ENCODE assay signal across 23 cellular contexts in genomic region chr5:134245692-134246091, GRCh38. TPM values are rescaled to one million over a fixed set of nuclear protein-coding genes. Genes with fewer than 3 reads are reported as not detected.
DNase-seq lines count a peak whose midpoint lies in the region; ATAC-seq, FAIRE-seq and TF ChIP-seq lines count a peak whose summit lies in the region.
"Had no signal": no experiment of that assay in that cellular context is flagged by ENCODE, and none has a peak within 500 bp of the region (broad histone marks: within the 10 kb centered on the region; RNA-seq: fewer than 3 reads in every experiment).

No MANE protein-coding gene starts in this region.

- H3K4me1 ChIP-seq in GM23248 (ENCODE audit: insufficient read depth) (peaks cover 45% of the 10 kb centered on the region), PC-3 (ENCODE audit: insufficient read depth, low read length) (peaks cover 47% of the 10 kb centered on the region), H1 (replicated peaks in 1 of 4; ENCODE audit: control insufficient read depth in 3 of 4, insufficient read depth in 4 of 4, low read length in 3 of 4) (peaks cover 8 to 21% (median 20%) of the 10 kb centered on the region in 4 experiments; a peak in 6 of 7 replicates), gastrocnemius medialis (peaks cover 26 to 36% of the 10 kb centered on the region in 2 donors)
- H3K4me1 ChIP-seq: BE2C had no signal

- H3K9me2 ChIP-seq in GM23248 (ENCODE audit: insufficient read depth) (no peaks in the 10 kb centered on the region), PC-3 (replicated peaks; ENCODE audit: low read length) (no peaks in the 10 kb centered on the region)

- no peak overlapping the region for H3K4me3 ChIP-seq in GM23248
- peak overlapping the region; percentile 65; the same call in 1 of the 2 replicates for H3K4me3 ChIP-seq in PC-3 (ENCODE audit: low read length)
- H3K4me3 ChIP-seq in H1 (ENCODE audit: extremely low read depth in 1 of 4, insufficient read depth in 2 of 4, low read depth in 3 of 4, low read length in 4 of 4) = no peak overlapping the region
- H3K4me3 ChIP-seq in gastrocnemius medialis = no peak overlapping the region
- H3K4me3 ChIP-seq: pancreas, transverse colon had no signal

- no peak overlapping the region for H4K8ac ChIP-seq in H1 (ENCODE audit: extremely low read depth, insufficient read depth, low read length)

- H3K9ac ChIP-seq in GM23248 = no peak overlapping the region
- H3K9ac ChIP-seq in PC-3 (ENCODE audit: low read length) = peak overlapping the region; percentile 43; the same call in 1 of the 2 replicates
- no peak overlapping the region for H3K9ac ChIP-seq in H1 (replicated peaks in 1 of 4; ENCODE audit: extremely low read depth in 1 of 4, low read depth in 3 of 4, low read length in 3 of 4)

- peaks cover 26% of the 10 kb centered on the region for H3F3A ChIP-seq in GM23248 (ENCODE audit: insufficient read depth)
- H3F3A ChIP-seq in PC-3 (ENCODE audit: low read length, unreplicated experiment) = peaks cover 8% of the 10 kb centered on the region

- no peaks in the 10 kb centered on the region for H3K79me1 ChIP-seq in H1 (ENCODE audit: low read depth, low read length)

- FAIRE-seq in H1 (lab: Jason Lieb, UNC) = no peak
- FAIRE-seq: GM18507, kidney, pancreas had no signal

- no peaks in the 10 kb centered on the region for H4K20me1 ChIP-seq in GM23248 (ENCODE audit: insufficient read depth)
- no peaks in the 10 kb centered on the region for H4K20me1 ChIP-seq in PC-3 (ENCODE audit: low read length)
- H4K20me1 ChIP-seq in H1 (replicated peaks in 1 of 2; ENCODE audit: control insufficient read depth in 1 of 2, insufficient read depth in 2 of 2, low read length in 2 of 2) = no peaks in the 10 kb centered on the region

- H3K14ac ChIP-seq in H1 (ENCODE audit: insufficient read length) = no peak overlapping the region

- H2AK5ac ChIP-seq in H1 (ENCODE audit: low read depth, low read length) = no peak overlapping the region

- no peak overlapping the region for H2BK15ac ChIP-seq in H1 (ENCODE audit: low read length)

- H2AFZ ChIP-seq in GM23248 (no peak overlapping the region), PC-3 (ENCODE audit: low read length) (no peak overlapping the region), H1 (ENCODE audit: low read length) (no peak overlapping the region)

- no peaks in the 10 kb centered on the region for H3K23me2 ChIP-seq in H1 (ENCODE audit: low read depth, low read length)

- TF ChIP-seq RAD21 in H1 (IDR thresholded peaks at IDR 0.05 in 1 of 2, conservative IDR thresholded peaks at IDR 0.05 in 1 of 2; ENCODE audit: low read depth in 2 of 2, low read length in 2 of 2) = no peak

- peak overlapping the region; percentile 56; the same call in 1 of the 2 replicates for H3K27ac ChIP-seq in GM23248
- H3K27ac ChIP-seq in PC-3 (ENCODE audit: low read length) = peak overlapping the region; percentile 86
- H3K27ac ChIP-seq in H1 (ENCODE audit: low read depth, low read length) = no peak overlapping the region
- H3K27ac ChIP-seq in gastrocnemius medialis = peak overlapping the region; percentile 65 to 75 (median 68)
- H3K27ac ChIP-seq: pancreas, transverse colon had no signal

- H3K27me3 ChIP-seq in GM23248 (replicated peaks; ENCODE audit: insufficient read depth) (no peaks in the 10 kb centered on the region), PC-3 (ENCODE audit: low read length) (no peaks in the 10 kb centered on the region), H1 (replicated peaks in 1 of 4; ENCODE audit: control insufficient read depth in 3 of 4, extremely low read depth in 1 of 4, insufficient read depth in 3 of 4, low read length in 3 of 4) (no peaks in the 10 kb centered on the region), gastrocnemius medialis (no peaks in the 10 kb centered on the region)
- H3K27me3 ChIP-seq: BE2C, MG63, pancreas, transverse colon had no signal

- H3K79me2 ChIP-seq in GM23248 (ENCODE audit: insufficient read depth) (no peaks in the 10 kb centered on the region), PC-3 (ENCODE audit: low read length) (no peaks in the 10 kb centered on the region), H1 (ENCODE audit: control insufficient read depth in 1 of 2, insufficient read depth in 2 of 2, low read length in 2 of 2) (no peaks in the 10 kb centered on the region)

- POLR2A ChIA-PET in PC-3 (lab: Charles Lee; ENCODE audit: unreplicated experiment) = interaction anchor here (0.5 to 1.8 kb wide), 3 partner anchors 20 to 37 kb away, joined by 3 to 16 read pairs (median 8); partner anchors contain the start of gene PPP2CA
- POLR2A ChIA-PET in H1 (lab: Charles Lee; ENCODE audit: partially characterized antibody) = interaction anchor here (1.0 to 2.2 kb wide), 5 partner anchors 10 to 70 kb away, joined by 3 to 18 read pairs (median 5); partner anchors contain the start of gene PPP2CA

- H3K9me3 ChIP-seq in GM23248 (ENCODE audit: low read depth) (no peaks in the 10 kb centered on the region), PC-3 (ENCODE audit: low read length) (no peaks in the 10 kb centered on the region), H1 (ENCODE audit: insufficient read depth in 2 of 2, low read depth in 1 of 2, low read length in 1 of 2) (no peaks in the 10 kb centered on the region), gastrocnemius medialis (no peaks in the 10 kb centered on the region)
- H3K9me3 ChIP-seq: BE2C, MG63, pancreas, transverse colon had no signal

- no peak overlapping the region for H3K56ac ChIP-seq in H1 (replicated peaks; ENCODE audit: insufficient read length, low read depth, low read length)

- H2BK120ac ChIP-seq in H1 (replicated peaks; ENCODE audit: low read depth, low read length) = no peak overlapping the region

- intact Hi-C loops in PC-3 (cut with micrococcal nuclease) = loop anchor here (1.0 kb wide), 2 partner anchors 19 to 44 kb away; partner anchors contain the start of gene PPP2CA
- intact Hi-C loops in gastrocnemius medialis (cut with DNase I; ENCODE audit: low total_unique reads) = loop anchor here (5.0 kb wide), 1 partner anchor 63 kb away; no protein-coding TSS in a partner anchor

- no peak overlapping the region for H2BK5ac ChIP-seq in H1 (ENCODE audit: low read depth, low read length)

- TF ChIP-seq CTCF in PC-3 (conservative IDR thresholded peaks at IDR 0.05; ENCODE audit: low read depth, low read length) (no peak), H1 (IDR thresholded peaks at IDR 0.05; ENCODE audit: control extremely low read depth in 1 of 3, insufficient read depth in 1 of 3, low read depth in 1 of 3, low read length in 3 of 3) (no peak), gastrocnemius medialis (IDR thresholded peaks at IDR 0.05 in 4 of 5, conservative IDR thresholded peaks at IDR 0.05 in 1 of 5) (no peak)

- no peak overlapping the region for H2BK20ac ChIP-seq in H1 (ENCODE audit: low read length)

- no peaks in the 10 kb centered on the region for H3K36me3 ChIP-seq in GM23248 (ENCODE audit: low read depth)
- H3K36me3 ChIP-seq in PC-3 (ENCODE audit: low read depth, low read length) = no peaks in the 10 kb centered on the region
- no peaks in the 10 kb centered on the region for H3K36me3 ChIP-seq in H1 (ENCODE audit: control insufficient read depth in 2 of 4, insufficient read depth in 4 of 4, low read length in 3 of 4)
- no peaks in the 10 kb centered on the region for H3K36me3 ChIP-seq in gastrocnemius medialis
- H3K36me3 ChIP-seq: BE2C, MG63, pancreas, transverse colon had no signal

- no peak overlapping the region for H3K18ac ChIP-seq in H1 (ENCODE audit: extremely low read depth, low read length)

- BruUV-seq in PC-3 (replicated peaks; lab: Mats Ljungman, UMichigan) = no TSS peak

- ATAC-seq in PC-3 (no peak), gastrocnemius medialis (no peak)
- ATAC-seq: activated naive CD8-positive, alpha-beta T cell treated with anti-CD3 and anti-CD28 coated beads, Interleukin-2, amount 50 U/mL, for 24 hours; naive thymus-derived CD8-positive, alpha-beta T cell; stimulated activated naive B cell treated with anti-CD40 and anti-IgM and Interleukin-4, amounts not matched to agents 10 μg/mL and 1 μg/mL and 100 μg/mL, for 72 hours had no signal

- H4K91ac ChIP-seq in H1 (replicated peaks; ENCODE audit: insufficient read length, low read length) = peak overlapping the region; percentile 46

- CTCF ChIA-PET in PC-3 (lab: Charles Lee) (interaction anchor here (0.7 kb wide), 1 partner anchor 20 kb away, joined by 3 read pairs; the partner anchor contains the start of gene PPP2CA), H1 (lab: Charles Lee; ENCODE audit: partially characterized antibody) (interaction anchor here (0.6 to 2.1 kb wide), 2 partner anchors 44 to 223 kb away, joined by 3 to 6 read pairs; no protein-coding TSS in a partner anchor)

- no peak overlapping the region for H3K4ac ChIP-seq in H1 (replicated peaks; ENCODE audit: insufficient read length, low read depth, low read length)

- in situ Hi-C loops in GM23248 (cut with MboI) (no loop called here), gastrocnemius medialis (cut with MboI; ENCODE audit: low sequenced_read_pairs in 4 of 4) (no loop called here), ACHN (cut with HindIII; ENCODE audit: low pct_ligation_motif_present, low pct_unique_long_range_greater_than_20kb, low sequenced_read_pairs) (no loop called here)

- H3K4me2 ChIP-seq in GM23248 (ENCODE audit: unreplicated experiment) (no peak overlapping the region), PC-3 (ENCODE audit: low read length) (peak overlapping the region; percentile 93), H1 (ENCODE audit: insufficient read depth in 1 of 2, low read depth in 2 of 2, low read length in 2 of 2) (peak overlapping the region in 1 of 2 experiments; percentile 78; a peak in 1 of 4 replicates)

- no peak for TF ChIP-seq EP300 in H1 (IDR thresholded peaks at IDR 0.05; ENCODE audit: borderline replicate concordance in 1 of 2, low read depth in 2 of 2, low read length in 2 of 2)

- H3K23ac ChIP-seq in H1 (ENCODE audit: insufficient read length) = no peak overlapping the region

- 88 to 89% methylated on average over 2 of the region's 2 CpGs for WGBS in GM23248 (ENCODE audit: low coverage in 1 of 2, low lambda C conversion rate in 2 of 2, missing lambda C conversion rate in 2 of 2), 2 experiments
- WGBS in H1 (ENCODE audit: extremely low coverage in 1 of 2, insufficient coverage in 1 of 2, insufficient read length in 1 of 2, insufficient replicate concordance in 2 of 2, low coverage in 1 of 2, low lambda C conversion rate in 2 of 2, missing lambda C conversion rate in 1 of 2), 2 experiments = 94% methylated on average over 2 of the region's 2 CpGs; no CpG with 5 or more reads in 1 of the 2 experiments

- no peak overlapping the region for H4K5ac ChIP-seq in H1 (ENCODE audit: insufficient read length, low read depth, low read length)

- DNase-seq in GM23248 (no peak), PC-3 (no peak), H1 (ENCODE audit: low read depth in 1 of 2, low spot score in 2 of 2) (no peak), gastrocnemius medialis (no peak), NCI-H1436 treated with DMSO at 0.1 percent for 48 hours (lab: John Stamatoyannopoulos, UW) (no peak), ACHN (no peak)
- DNase-seq in activated CD4-positive, alpha-beta T cell treated with anti-CD3 and anti-CD28 coated beads for 48 hours = no peak
- DNase-seq: activated CD4-positive, alpha-beta T cell treated with anti-CD3 and anti-CD28 coated beads, Interleukin-2, amount 50 U/mL, for 1 hour; activated naive CD8-positive, alpha-beta T cell treated with anti-CD3 and anti-CD28 coated beads, Interleukin-2, amount 50 U/mL, for 24 hours; BE2C; COR-L47; kidney; naive thymus-derived CD8-positive, alpha-beta T cell; NCI-H146; NCI-H2171 treated with DMSO at 0.1 percent for 48 hours; NCI-H526; pancreas; stimulated activated CD4-positive, alpha-beta T cell treated with anti-CD3 and anti-CD28 coated beads, Interleukin-2, amount 100 ng/mL, for 24 hours; stimulated activated naive B cell treated with anti-CD40 and anti-IgM and Interleukin-4, amounts not matched to agents 10 μg/mL and 1 μg/mL and 100 μg/mL, for 72 hours; T-helper 1 cell; transverse colon had no signal

- peak overlapping the region; percentile 13; the same call in 1 of the 2 replicates for H2BK12ac ChIP-seq in H1 (ENCODE audit: low read depth, low read length)

- TF ChIP-seq POLR2A in H1 (IDR thresholded peaks at IDR 0.05; ENCODE audit: control extremely low read depth in 1 of 2, low read depth in 2 of 2, low read length in 2 of 2) (no peak), gastrocnemius medialis (IDR thresholded peaks at IDR 0.05) (no peak)

RNA-seq across cellular contexts. Expression of gene PPP2CA, which starts 19.8 kb away (rescaled TPM):
- total RNA-seq in GM23248 (2014; rRNA removed; shearing (Covaris generic)) = 184 and 193 TPM in 2 replicates
- polyA plus RNA-seq in GM23248 (2016; fragmentation: Nextera tagmentation; extraction: Ambion mirVana) = 223 and 249 TPM in 2 replicates
- total RNA-seq in PC-3 (2014; rRNA removed) = 184 and 292 TPM in 2 replicates
- 205 and 211 TPM in 2 replicates for total RNA-seq in H1 (2021; fragmentation: NEBNext Ultra II Directional; extraction: Animal tissue kit (Norgen Biotek cat#: 25700))
- 75.0 and 105 TPM in 2 replicates for polyA plus RNA-seq in H1 (2011; rRNA removed)
- 208 TPM for polyA plus RNA-seq in H1 (2011; cell fraction: cytosol; rRNA removed)
- 72.2 TPM for polyA plus RNA-seq in H1 (2011; cell fraction: nucleus; rRNA removed)
- polyA plus RNA-seq in H1 (2012, experiment 1 of 2) = 191 to 217 TPM (median 207 TPM) in 4 replicates
- polyA plus RNA-seq in H1 (2012, experiment 2 of 2) = 8.6 TPM
- polyA plus RNA-seq in H1 (2013, experiment 1 of 2) = 48.5 TPM
- polyA plus RNA-seq in H1 (2013, experiment 2 of 2) = 48.1 TPM
- polyA minus RNA-seq in H1 (2011; rRNA and poly(A)+ RNA removed) = 123 and 127 TPM in 2 replicates
- 137 TPM for polyA minus RNA-seq in H1 (2011; cell fraction: cytosol; rRNA and poly(A)+ RNA removed)
- 47.4 TPM for polyA minus RNA-seq in H1 (2011; cell fraction: nucleus; rRNA and poly(A)+ RNA removed)
- 100 to 1,000 TPM in 3 of 4 donors, 10 to 100 TPM in 1; 90.2 to 179 (median 155) TPM for total RNA-seq in gastrocnemius medialis
